Comparison of ENCODE assay signal across 1 cellular context in the genomic region with DNA sequence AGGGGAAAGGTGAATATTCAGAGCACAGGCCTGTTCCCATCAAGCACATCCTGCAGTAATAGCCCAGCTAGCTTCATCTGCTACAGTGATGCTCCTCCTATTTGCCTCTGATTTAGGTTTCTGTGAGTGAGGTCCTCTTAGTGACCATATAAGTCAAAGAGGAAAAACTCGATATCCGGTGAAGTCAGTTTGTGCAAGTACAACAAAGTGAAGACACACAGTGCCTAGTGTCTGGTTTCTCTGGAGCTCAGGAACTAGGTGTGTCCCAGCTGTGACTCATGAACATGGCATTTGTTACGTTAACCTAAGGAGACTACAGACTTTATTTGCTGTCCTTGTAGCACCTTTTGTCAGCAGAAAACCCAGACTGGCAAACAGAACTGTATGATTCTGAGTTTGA.
TF ChIP-seq lines count a peak whose summit lies in the region.

No MANE protein-coding gene starts in this region.

TF ChIP-seq in HepG2, 621 proteins besides CTCF, POLR2A, EP300 and RAD21 (continued from another document and continues in another):
- TF ChIP-seq, protein P1, sequence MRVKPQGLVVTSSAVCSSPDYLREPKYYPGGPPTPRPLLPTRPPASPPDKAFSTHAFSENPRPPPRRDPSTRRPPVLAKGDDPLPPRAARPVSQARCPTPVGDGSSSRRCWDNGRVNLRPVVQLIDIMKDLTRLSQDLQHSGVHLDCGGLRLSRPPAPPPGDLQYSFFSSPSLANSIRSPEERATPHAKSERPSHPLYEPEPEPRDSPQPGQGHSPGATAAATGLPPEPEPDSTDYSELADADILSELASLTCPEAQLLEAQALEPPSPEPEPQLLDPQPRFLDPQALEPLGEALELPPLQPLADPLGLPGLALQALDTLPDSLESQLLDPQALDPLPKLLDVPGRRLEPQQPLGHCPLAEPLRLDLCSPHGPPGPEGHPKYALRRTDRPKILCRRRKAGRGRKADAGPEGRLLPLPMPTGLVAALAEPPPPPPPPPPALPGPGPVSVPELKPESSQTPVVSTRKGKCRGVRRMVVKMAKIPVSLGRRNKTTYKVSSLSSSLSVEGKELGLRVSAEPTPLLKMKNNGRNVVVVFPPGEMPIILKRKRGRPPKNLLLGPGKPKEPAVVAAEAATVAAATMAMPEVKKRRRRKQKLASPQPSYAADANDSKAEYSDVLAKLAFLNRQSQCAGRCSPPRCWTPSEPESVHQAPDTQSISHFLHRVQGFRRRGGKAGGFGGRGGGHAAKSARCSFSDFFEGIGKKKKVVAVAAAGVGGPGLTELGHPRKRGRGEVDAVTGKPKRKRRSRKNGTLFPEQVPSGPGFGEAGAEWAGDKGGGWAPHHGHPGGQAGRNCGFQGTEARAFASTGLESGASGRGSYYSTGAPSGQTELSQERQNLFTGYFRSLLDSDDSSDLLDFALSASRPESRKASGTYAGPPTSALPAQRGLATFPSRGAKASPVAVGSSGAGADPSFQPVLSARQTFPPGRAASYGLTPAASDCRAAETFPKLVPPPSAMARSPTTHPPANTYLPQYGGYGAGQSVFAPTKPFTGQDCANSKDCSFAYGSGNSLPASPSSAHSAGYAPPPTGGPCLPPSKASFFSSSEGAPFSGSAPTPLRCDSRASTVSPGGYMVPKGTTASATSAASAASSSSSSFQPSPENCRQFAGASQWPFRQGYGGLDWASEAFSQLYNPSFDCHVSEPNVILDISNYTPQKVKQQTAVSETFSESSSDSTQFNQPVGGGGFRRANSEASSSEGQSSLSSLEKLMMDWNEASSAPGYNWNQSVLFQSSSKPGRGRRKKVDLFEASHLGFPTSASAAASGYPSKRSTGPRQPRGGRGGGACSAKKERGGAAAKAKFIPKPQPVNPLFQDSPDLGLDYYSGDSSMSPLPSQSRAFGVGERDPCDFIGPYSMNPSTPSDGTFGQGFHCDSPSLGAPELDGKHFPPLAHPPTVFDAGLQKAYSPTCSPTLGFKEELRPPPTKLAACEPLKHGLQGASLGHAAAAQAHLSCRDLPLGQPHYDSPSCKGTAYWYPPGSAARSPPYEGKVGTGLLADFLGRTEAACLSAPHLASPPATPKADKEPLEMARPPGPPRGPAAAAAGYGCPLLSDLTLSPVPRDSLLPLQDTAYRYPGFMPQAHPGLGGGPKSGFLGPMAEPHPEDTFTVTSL (CRISPR knock-in tag; IDR thresholded peaks at IDR 0.05; ENCODE audit: borderline replicate concordance) = 0 out of 2 replicates have a peak, but pooled peaks have one; percentile 30
- TF ChIP-seq RARG (CRISPR knock-in tag; IDR thresholded peaks at IDR 0.05; ENCODE audit: low read depth) = no peak
- TF ChIP-seq ZNF232 (CRISPR knock-in tag; IDR thresholded peaks at IDR 0.05; ENCODE audit: borderline replicate concordance) = peak; percentile 56; the same call in 1 of the 2 replicates
- TF ChIP-seq, protein P2, sequence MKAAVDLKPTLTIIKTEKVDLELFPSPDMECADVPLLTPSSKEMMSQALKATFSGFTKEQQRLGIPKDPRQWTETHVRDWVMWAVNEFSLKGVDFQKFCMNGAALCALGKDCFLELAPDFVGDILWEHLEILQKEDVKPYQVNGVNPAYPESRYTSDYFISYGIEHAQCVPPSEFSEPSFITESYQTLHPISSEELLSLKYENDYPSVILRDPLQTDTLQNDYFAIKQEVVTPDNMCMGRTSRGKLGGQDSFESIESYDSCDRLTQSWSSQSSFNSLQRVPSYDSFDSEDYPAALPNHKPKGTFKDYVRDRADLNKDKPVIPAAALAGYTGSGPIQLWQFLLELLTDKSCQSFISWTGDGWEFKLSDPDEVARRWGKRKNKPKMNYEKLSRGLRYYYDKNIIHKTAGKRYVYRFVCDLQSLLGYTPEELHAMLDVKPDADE (CRISPR knock-in tag; IDR thresholded peaks at IDR 0.05) = no peak
- TF ChIP-seq TEAD2 (CRISPR knock-in tag; IDR thresholded peaks at IDR 0.05) = no peak
- TF ChIP-seq IKZF1 (IDR thresholded peaks at IDR 0.05) = no peak
- 0 out of 2 replicates have a peak, but pooled peaks have one; percentile 67 for TF ChIP-seq ZFP90 (CRISPR knock-in tag; IDR thresholded peaks at IDR 0.05; ENCODE audit: borderline replicate concordance)
- TF ChIP-seq, protein P3, sequence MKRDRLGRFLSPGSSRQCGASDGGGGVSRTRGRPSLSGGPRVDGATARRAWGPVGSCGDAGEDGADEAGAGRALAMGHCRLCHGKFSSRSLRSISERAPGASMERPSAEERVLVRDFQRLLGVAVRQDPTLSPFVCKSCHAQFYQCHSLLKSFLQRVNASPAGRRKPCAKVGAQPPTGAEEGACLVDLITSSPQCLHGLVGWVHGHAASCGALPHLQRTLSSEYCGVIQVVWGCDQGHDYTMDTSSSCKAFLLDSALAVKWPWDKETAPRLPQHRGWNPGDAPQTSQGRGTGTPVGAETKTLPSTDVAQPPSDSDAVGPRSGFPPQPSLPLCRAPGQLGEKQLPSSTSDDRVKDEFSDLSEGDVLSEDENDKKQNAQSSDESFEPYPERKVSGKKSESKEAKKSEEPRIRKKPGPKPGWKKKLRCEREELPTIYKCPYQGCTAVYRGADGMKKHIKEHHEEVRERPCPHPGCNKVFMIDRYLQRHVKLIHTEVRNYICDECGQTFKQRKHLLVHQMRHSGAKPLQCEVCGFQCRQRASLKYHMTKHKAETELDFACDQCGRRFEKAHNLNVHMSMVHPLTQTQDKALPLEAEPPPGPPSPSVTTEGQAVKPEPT (CRISPR knock-in tag; IDR thresholded peaks at IDR 0.05; ENCODE audit: low read depth) = no peak
- no peak for TF ChIP-seq MEIS2 (CRISPR knock-in tag; IDR thresholded peaks at IDR 0.05)
- TF ChIP-seq NR2F1 (CRISPR knock-in tag; IDR thresholded peaks at IDR 0.05) = no peak
- peak; percentile 27; the same call in 1 of the 2 replicates for TF ChIP-seq RXRA (CRISPR knock-in tag; IDR thresholded peaks at IDR 0.05)
- TF ChIP-seq TAF15 (IDR thresholded peaks at IDR 0.05; ENCODE audit: low read depth, low read length, poor library complexity, severe bottlenecking) = no peak
- TF ChIP-seq GABPA (IDR thresholded peaks at IDR 0.05; ENCODE audit: low read depth, low read length) = no peak
- peak; percentile 50; the same call in 1 of the 2 replicates for TF ChIP-seq GABPA (CRISPR knock-in tag; IDR thresholded peaks at IDR 0.05; ENCODE audit: low read depth)
- no peak for TF ChIP-seq ZSCAN20 (CRISPR knock-in tag; IDR thresholded peaks at IDR 0.05; ENCODE audit: borderline replicate concordance)
- no peak for TF ChIP-seq RBFOX2 (IDR thresholded peaks at IDR 0.05; ENCODE audit: low read depth, low read length)
- TF ChIP-seq, protein P4, sequence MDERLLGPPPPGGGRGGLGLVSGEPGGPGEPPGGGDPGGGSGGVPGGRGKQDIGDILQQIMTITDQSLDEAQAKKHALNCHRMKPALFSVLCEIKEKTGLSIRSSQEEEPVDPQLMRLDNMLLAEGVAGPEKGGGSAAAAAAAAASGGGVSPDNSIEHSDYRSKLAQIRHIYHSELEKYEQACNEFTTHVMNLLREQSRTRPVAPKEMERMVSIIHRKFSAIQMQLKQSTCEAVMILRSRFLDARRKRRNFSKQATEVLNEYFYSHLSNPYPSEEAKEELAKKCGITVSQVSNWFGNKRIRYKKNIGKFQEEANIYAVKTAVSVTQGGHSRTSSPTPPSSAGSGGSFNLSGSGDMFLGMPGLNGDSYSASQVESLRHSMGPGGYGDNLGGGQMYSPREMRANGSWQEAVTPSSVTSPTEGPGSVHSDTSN (CRISPR knock-in tag; IDR thresholded peaks at IDR 0.05) = no peak
- TF ChIP-seq U2AF1 (optimal IDR thresholded peaks at IDR 0.05; ENCODE audit: low read depth, low read length) = no peak
- TF ChIP-seq KDM5B (CRISPR knock-in tag; IDR thresholded peaks at IDR 0.05; ENCODE audit: borderline replicate concordance) = no peak
- TF ChIP-seq, protein P5, sequence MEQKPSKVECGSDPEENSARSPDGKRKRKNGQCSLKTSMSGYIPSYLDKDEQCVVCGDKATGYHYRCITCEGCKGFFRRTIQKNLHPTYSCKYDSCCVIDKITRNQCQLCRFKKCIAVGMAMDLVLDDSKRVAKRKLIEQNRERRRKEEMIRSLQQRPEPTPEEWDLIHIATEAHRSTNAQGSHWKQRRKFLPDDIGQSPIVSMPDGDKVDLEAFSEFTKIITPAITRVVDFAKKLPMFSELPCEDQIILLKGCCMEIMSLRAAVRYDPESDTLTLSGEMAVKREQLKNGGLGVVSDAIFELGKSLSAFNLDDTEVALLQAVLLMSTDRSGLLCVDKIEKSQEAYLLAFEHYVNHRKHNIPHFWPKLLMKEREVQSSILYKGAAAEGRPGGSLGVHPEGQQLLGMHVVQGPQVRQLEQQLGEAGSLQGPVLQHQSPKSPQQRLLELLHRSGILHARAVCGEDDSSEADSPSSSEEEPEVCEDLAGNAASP (CRISPR knock-in tag; IDR thresholded peaks at IDR 0.05; ENCODE audit: borderline replicate concordance) = peak; percentile 74; the same call in 1 of the 2 replicates
- TF ChIP-seq GABPB1 (CRISPR knock-in tag; IDR thresholded peaks at IDR 0.05) = peak; percentile 39; the same call in 1 of the 2 replicates
- no peak for TF ChIP-seq KMT2B (CRISPR knock-in tag; IDR thresholded peaks at IDR 0.05)
- peak; percentile 77 for TF ChIP-seq NCOA2 (CRISPR knock-in tag; IDR thresholded peaks at IDR 0.05)
- no peak for TF ChIP-seq ZNF24 (IDR thresholded peaks at IDR 0.05)
- TF ChIP-seq KAT7 (CRISPR knock-in tag; IDR thresholded peaks at IDR 0.05; ENCODE audit: borderline replicate concordance) = no peak
- no peak for TF ChIP-seq ZNF775 (CRISPR knock-in tag; IDR thresholded peaks at IDR 0.05; ENCODE audit: borderline replicate concordance)
- TF ChIP-seq, protein P6, sequence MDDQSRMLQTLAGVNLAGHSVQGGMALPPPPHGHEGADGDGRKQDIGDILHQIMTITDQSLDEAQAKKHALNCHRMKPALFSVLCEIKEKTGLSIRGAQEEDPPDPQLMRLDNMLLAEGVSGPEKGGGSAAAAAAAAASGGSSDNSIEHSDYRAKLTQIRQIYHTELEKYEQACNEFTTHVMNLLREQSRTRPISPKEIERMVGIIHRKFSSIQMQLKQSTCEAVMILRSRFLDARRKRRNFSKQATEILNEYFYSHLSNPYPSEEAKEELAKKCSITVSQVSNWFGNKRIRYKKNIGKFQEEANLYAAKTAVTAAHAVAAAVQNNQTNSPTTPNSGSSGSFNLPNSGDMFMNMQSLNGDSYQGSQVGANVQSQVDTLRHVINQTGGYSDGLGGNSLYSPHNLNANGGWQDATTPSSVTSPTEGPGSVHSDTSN (CRISPR knock-in tag; IDR thresholded peaks at IDR 0.05; ENCODE audit: borderline replicate concordance) = no peak
- peak; percentile 68 for TF ChIP-seq CEBPG (CRISPR knock-in tag; IDR thresholded peaks at IDR 0.05)
- peak; percentile 28; the same call in 1 of the 2 replicates for TF ChIP-seq DPF2 (CRISPR knock-in tag; IDR thresholded peaks at IDR 0.05; ENCODE audit: borderline replicate concordance, low read depth)
- TF ChIP-seq MYC (CRISPR knock-in tag; IDR thresholded peaks at IDR 0.05; ENCODE audit: borderline replicate concordance) = no peak
- no peak for TF ChIP-seq ZNF251 (CRISPR knock-in tag; IDR thresholded peaks at IDR 0.05)
- TF ChIP-seq MAFF (IDR thresholded peaks at IDR 0.05; ENCODE audit: low read depth, low read length) = peak; percentile 50
- TF ChIP-seq ZNF605 (CRISPR knock-in tag; IDR thresholded peaks at IDR 0.05) = no peak
- TF ChIP-seq PHB2 (IDR thresholded peaks at IDR 0.05; ENCODE audit: partially characterized antibody) = no peak
- TF ChIP-seq, protein P7, sequence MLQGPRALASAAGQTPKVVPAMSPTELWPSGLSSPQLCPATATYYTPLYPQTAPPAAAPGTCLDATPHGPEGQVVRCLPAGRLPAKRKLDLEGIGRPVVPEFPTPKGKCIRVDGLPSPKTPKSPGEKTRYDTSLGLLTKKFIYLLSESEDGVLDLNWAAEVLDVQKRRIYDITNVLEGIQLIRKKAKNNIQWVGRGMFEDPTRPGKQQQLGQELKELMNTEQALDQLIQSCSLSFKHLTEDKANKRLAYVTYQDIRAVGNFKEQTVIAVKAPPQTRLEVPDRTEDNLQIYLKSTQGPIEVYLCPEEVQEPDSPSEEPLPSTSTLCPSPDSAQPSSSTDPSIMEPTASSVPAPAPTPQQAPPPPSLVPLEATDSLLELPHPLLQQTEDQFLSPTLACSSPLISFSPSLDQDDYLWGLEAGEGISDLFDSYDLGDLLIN (CRISPR knock-in tag; IDR thresholded peaks at IDR 0.05; ENCODE audit: borderline replicate concordance) = no peak
- TF ChIP-seq, protein P8, sequence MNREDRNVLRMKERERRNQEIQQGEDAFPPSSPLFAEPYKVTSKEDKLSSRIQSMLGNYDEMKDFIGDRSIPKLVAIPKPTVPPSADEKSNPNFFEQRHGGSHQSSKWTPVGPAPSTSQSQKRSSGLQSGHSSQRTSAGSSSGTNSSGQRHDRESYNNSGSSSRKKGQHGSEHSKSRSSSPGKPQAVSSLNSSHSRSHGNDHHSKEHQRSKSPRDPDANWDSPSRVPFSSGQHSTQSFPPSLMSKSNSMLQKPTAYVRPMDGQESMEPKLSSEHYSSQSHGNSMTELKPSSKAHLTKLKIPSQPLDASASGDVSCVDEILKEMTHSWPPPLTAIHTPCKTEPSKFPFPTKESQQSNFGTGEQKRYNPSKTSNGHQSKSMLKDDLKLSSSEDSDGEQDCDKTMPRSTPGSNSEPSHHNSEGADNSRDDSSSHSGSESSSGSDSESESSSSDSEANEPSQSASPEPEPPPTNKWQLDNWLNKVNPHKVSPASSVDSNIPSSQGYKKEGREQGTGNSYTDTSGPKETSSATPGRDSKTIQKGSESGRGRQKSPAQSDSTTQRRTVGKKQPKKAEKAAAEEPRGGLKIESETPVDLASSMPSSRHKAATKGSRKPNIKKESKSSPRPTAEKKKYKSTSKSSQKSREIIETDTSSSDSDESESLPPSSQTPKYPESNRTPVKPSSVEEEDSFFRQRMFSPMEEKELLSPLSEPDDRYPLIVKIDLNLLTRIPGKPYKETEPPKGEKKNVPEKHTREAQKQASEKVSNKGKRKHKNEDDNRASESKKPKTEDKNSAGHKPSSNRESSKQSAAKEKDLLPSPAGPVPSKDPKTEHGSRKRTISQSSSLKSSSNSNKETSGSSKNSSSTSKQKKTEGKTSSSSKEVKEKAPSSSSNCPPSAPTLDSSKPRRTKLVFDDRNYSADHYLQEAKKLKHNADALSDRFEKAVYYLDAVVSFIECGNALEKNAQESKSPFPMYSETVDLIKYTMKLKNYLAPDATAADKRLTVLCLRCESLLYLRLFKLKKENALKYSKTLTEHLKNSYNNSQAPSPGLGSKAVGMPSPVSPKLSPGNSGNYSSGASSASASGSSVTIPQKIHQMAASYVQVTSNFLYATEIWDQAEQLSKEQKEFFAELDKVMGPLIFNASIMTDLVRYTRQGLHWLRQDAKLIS (CRISPR knock-in tag; IDR thresholded peaks at IDR 0.05) = no peak
- TF ChIP-seq, protein P9, sequence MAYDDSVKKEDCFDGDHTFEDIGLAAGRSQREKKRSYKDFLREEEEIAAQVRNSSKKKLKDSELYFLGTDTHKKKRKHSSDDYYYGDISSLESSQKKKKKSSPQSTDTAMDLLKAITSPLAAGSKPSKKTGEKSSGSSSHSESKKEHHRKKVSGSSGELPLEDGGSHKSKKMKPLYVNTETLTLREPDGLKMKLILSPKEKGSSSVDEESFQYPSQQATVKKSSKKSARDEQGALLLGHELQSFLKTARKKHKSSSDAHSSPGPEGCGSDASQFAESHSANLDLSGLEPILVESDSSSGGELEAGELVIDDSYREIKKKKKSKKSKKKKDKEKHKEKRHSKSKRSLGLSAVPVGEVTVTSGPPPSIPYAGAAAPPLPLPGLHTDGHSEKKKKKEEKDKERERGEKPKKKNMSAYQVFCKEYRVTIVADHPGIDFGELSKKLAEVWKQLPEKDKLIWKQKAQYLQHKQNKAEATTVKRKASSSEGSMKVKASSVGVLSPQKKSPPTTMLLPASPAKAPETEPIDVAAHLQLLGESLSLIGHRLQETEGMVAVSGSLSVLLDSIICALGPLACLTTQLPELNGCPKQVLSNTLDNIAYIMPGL (CRISPR knock-in tag; IDR thresholded peaks at IDR 0.05; ENCODE audit: borderline replicate concordance in 1 of 2, low read depth in 1 of 2) = no peak
- no peak for TF ChIP-seq HNRNPLL (IDR thresholded peaks at IDR 0.05; ENCODE audit: low read depth, low read length, poor library complexity, severe bottlenecking)
- TF ChIP-seq GATAD1 (CRISPR knock-in tag; IDR thresholded peaks at IDR 0.05) = 0 out of 2 replicates have a peak, but pooled peaks have one; percentile 25
- TF ChIP-seq ZFP36L1 (CRISPR knock-in tag; IDR thresholded peaks at IDR 0.05) = no peak
